18 cellular contexts compared by ENCODE assay signal in the genomic region with DNA sequence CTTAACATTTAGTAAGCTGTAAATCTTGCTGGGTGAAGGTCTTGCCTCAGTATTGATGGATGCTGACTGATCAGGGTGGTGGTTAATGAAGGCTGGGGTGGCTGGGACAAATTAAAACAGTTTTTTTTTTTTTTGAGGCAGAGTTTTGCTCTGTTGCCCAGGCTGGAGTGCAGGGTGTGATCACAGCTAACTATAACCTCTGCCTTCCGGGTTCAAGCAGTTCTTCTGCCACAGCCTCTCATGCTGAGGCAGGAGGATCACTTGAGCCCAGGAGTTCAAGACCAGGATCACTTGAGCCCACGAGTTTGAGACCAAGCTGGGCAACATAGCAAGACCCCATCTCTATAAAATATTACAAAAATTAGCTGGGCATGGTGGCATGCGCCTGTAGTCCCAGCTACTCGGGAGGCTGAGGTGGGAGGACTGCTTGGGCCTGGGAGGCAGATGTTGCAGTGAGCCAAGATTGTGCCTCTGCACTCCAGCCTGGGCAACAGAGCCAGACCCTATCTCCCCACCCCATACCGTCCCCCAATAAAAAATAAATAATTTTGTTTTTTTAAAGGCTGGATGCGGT.
DNase-seq lines count a peak whose midpoint lies in the region; ATAC-seq and TF ChIP-seq lines count a peak whose summit lies in the region.
"Had no signal": no experiment of that assay in that cellular context is flagged by ENCODE, and none has a peak within 500 bp of the region (broad histone marks: within the 10 kb centered on the region; RNA-seq: fewer than 3 reads in every experiment).

No MANE protein-coding gene starts in this region.

- H3K27ac ChIP-seq in left ventricle myocardium inferior (replicated peaks) = peak overlapping the region; percentile 72
- H3K27ac ChIP-seq in RWPE1 = peak overlapping the region; percentile 11
- peak overlapping the region; percentile 3 to 35 for H3K27ac ChIP-seq in tibial artery
- H3K27ac ChIP-seq: HL-60 had no signal

- DNase-seq in left ventricle myocardium inferior = no peak
- no peak for DNase-seq in Right ventricle myocardium superior
- no peak for DNase-seq in RWPE1 (ENCODE audit: low spot score)
- DNase-seq in left colon = no peak
- DNase-seq in tibial artery = no peak
- no peak for DNase-seq in NOMO-1 treated with DMSO at 0.1 percent for 48 hours (lab: John Stamatoyannopoulos, UW; ENCODE audit: unreplicated experiment)
- DNase-seq in cortex of kidney (lab: John Stamatoyannopoulos, UW) = no peak
- DNase-seq: activated T-cell treated with anti-CD3 and anti-CD28 coated beads, Interleukin-2, amount 50 U/mL, for 1 hour; BE2C; caudate nucleus; effector CD4-positive, alpha-beta T cell; NCI-H2029; NCI-H524 treated with DMSO at 0.1 percent for 48 hours; retina; SHP77 treated with DMSO at 0.1 percent for 48 hours had no signal

- POLR2A ChIA-PET in RWPE1 (lab: Yijun Ruan, JAX; ENCODE audit: low non-redundant PET) = no interaction called here

- H3K4me3 ChIP-seq in left ventricle myocardium inferior (no peak overlapping the region), tibial artery (no peak overlapping the region)

- CTCF ChIA-PET in RWPE1 (lab: Yijun Ruan, JAX) = interaction anchor here (0.7 kb wide), 1 partner anchor 55 kb away, joined by 4 read pairs; no protein-coding TSS in a partner anchor

- intact Hi-C loops in left ventricle myocardium inferior (cut with micrococcal nuclease) (no loop called here), Right ventricle myocardium superior (cut with DNase I) (no loop called here), left colon (cut with DNase I, micrococcal nuclease) (no loop called here), tibial artery (cut with DNase I; ENCODE audit: low total_unique reads) (no loop called here)

- TF ChIP-seq CTCF in left ventricle myocardium inferior (IDR thresholded peaks at IDR 0.05; ENCODE audit: borderline replicate concordance) (no peak), RWPE1 (conservative IDR thresholded peaks at IDR 0.05; ENCODE audit: low read depth) (no peak), tibial artery (IDR thresholded peaks at IDR 0.05) (no peak)

- H3K27me3 ChIP-seq in left ventricle myocardium inferior (ENCODE audit: low read depth) (no peaks in the 10 kb centered on the region), tibial artery (no peaks in the 10 kb centered on the region)
- H3K27me3 ChIP-seq: BE2C had no signal

- ATAC-seq in Right ventricle myocardium superior (ENCODE audit: poor library complexity) = no peak
- ATAC-seq in left colon = peak; percentile 76
- no peak for ATAC-seq in GM19455 (IDR thresholded peaks at IDR 0.05; ENCODE audit: unreplicated experiment)
- ATAC-seq: activated CD4-positive, CD25-positive, alpha-beta regulatory T cell treated with anti-CD3 and anti-CD28 coated beads, Interleukin-2, amount 50 U/mL, for 24 hours had no signal

- H3K9me3 ChIP-seq in left ventricle myocardium inferior (replicated peaks) = peaks cover 17% of the 10 kb centered on the region
- H3K9me3 ChIP-seq in tibial artery = peaks cover 0 to 11% (median 10%) of the 10 kb centered on the region in 3 donors
- H3K9me3 ChIP-seq: BE2C had no signal

- H3K36me3 ChIP-seq in left ventricle myocardium inferior = peaks cover 17% of the 10 kb centered on the region
- H3K36me3 ChIP-seq in tibial artery = peaks cover 9 to 12% (median 11%) of the 10 kb centered on the region in 3 donors
- H3K36me3 ChIP-seq: BE2C had no signal

- H3K4me1 ChIP-seq in left ventricle myocardium inferior (peaks cover 62% of the 10 kb centered on the region), tibial artery (peaks cover 0 to 51% (median 36%) of the 10 kb centered on the region in 4 donors)

Comparison
In these comparisons a context has a peak if more than half of its experiments do, and no peak if none do; other contexts are left out.
1. H3K27ac ChIP-seq: peak in every context shown above with its lines; median percentile 72 in left ventricle myocardium inferior; 19 in tibial artery; 11 in RWPE1.